ENCODE assay signal across 17 cellular contexts in genomic region chr20:674936-675452, GRCh38. TPM values are rescaled to one million over a fixed set of nuclear protein-coding genes. Genes with fewer than 3 reads are reported as not detected.
A peak's percentile ranks its signal among the peaks of the same experiment; 100 is the strongest.
DNase-seq lines count a peak whose midpoint lies in the region; ATAC-seq, FAIRE-seq and TF ChIP-seq lines count a peak whose summit lies in the region.
"Had no signal": no experiment of that assay in that cellular context is flagged by ENCODE, and none has a peak within 500 bp of the region (broad histone marks: within the 10 kb centered on the region; RNA-seq: fewer than 3 reads in every experiment).

No MANE protein-coding gene starts in this region.

- H3K36me3 ChIP-seq in GM23338 (ENCODE audit: insufficient read depth): no peaks in the 10 kb centered on the region
- no peaks in the 10 kb centered on the region; the same call in 1 of the 2 replicates for H3K36me3 ChIP-seq in WERI-Rb-1
- H3K36me3 ChIP-seq: right atrium auricular region, upper lobe of left lung had no signal

- CTCF ChIA-PET in A549 (lab: Yijun Ruan, JAX): interaction anchor here (1.0 to 4.7 kb wide), 8 partner anchors 7 to 64 kb away, joined by 3 to 31 read pairs (median 6); no protein-coding TSS in a partner anchor

- H3K27me3 Mint-ChIP-seq in GM23338 (ENCODE audit: insufficient read depth, low read depth, poor library complexity): peaks cover 48% of the 10 kb centered on the region
- peaks cover 57% of the 10 kb centered on the region for H3K27me3 Mint-ChIP-seq in activated T-helper 2 cell treated with anti-CD3 and anti-CD28 coated beads, Interferon-gamma antibody, Interleukin-2, Interleukin-4, amounts not matched to agents 10 μg/mL and 5 μg/mL and 100 μg/mL, durations not matched to agents 14 hours and 24 hours and 36 hours (ENCODE audit: low read depth)

- H3K4me3 ChIP-seq in A549: peak overlapping the region; percentile 32; the same call in 2 of the 3 replicates
- peak overlapping the region; percentile 88 for H3K4me3 ChIP-seq in GM23338
- H3K4me3 ChIP-seq in WERI-Rb-1 (ENCODE audit: low read depth, low read length): peak overlapping the region; percentile 72
- H3K4me3 ChIP-seq in iPS-18c (ENCODE audit: insufficient read depth, low read depth, low read length): peak overlapping the region; percentile 49
- H3K4me3 ChIP-seq: lung, upper lobe of left lung had no signal

- no peaks in the 10 kb centered on the region for H3K9me3 Mint-ChIP-seq in GM23338
- H3K9me3 Mint-ChIP-seq in activated T-helper 2 cell treated with anti-CD3 and anti-CD28 coated beads, Interferon-gamma antibody, Interleukin-2, Interleukin-4, amounts not matched to agents 10 μg/mL and 5 μg/mL and 100 μg/mL, durations not matched to agents 14 hours and 24 hours and 36 hours: no peaks in the 10 kb centered on the region

- peaks cover 22% of the 10 kb centered on the region for H3K4me1 ChIP-seq in A549
- H3K4me1 ChIP-seq in GM23338 (ENCODE audit: insufficient read depth): peaks cover 21% of the 10 kb centered on the region; the same call in 1 of the 2 replicates

- no peak for TF ChIP-seq EP300 in A549 (IDR thresholded peaks at IDR 0.05)

- H4K20me1 ChIP-seq in GM23338 (replicated peaks; ENCODE audit: insufficient read depth): no peaks in the 10 kb centered on the region

- H3K4me2 ChIP-seq in A549: peak overlapping the region; percentile 84
- H3K4me2 ChIP-seq in GM23338: peak overlapping the region; percentile 100

- 0 out of 2 replicates have a peak, but pooled peaks cover 4% of the 10 kb centered on the region for H3F3A ChIP-seq in GM23338 (replicated peaks; ENCODE audit: low read depth)

- DNase-seq in A549 (ENCODE audit: low read depth in 1 of 2, low spot score in 1 of 2) (no peak), GM23338 (ENCODE audit: low spot score) (peak; percentile 30), WERI-Rb-1 (no peak), C1 segment of cervical spinal cord (lab: John Stamatoyannopoulos, UW) (no peak), inferior parietal cortex (ENCODE audit: extremely low spot score) (no peak), NCI-H187 (lab: John Stamatoyannopoulos, UW) (no peak)
- no peak for DNase-seq in activated T-helper 2 cell treated with anti-CD3 and anti-CD28 coated beads, Interferon-gamma antibody, Interleukin-2, Interleukin-4, amounts not matched to agents 10 μg/mL and 5 μg/mL and 100 μg/mL, durations not matched to agents 14 hours and 24 hours and 36 hours (ENCODE audit: low spot score)
- DNase-seq: NCI-H1436 had no signal

- no peak for TF ChIP-seq POLR2A in A549 (IDR thresholded peaks at IDR 0.05; ENCODE audit: low read length)

- TF ChIP-seq CTCF in A549 (IDR thresholded peaks at IDR 0.05) (no peak), GM23338 (conservative IDR thresholded peaks at IDR 0.05; ENCODE audit: low read depth in 2 of 2) (no peak), WERI-Rb-1 (IDR thresholded peaks at IDR 0.05; ENCODE audit: low read depth, low read length) (no peak)

- H2AFZ ChIP-seq in GM23338: peak overlapping the region; percentile 52; the same call in 1 of the 2 replicates

- WGBS in A549 (ENCODE audit: missing lambda C conversion rate): 13% methylated on average over 21 of the region's 27 CpGs

- no peaks in the 10 kb centered on the region for H3K36me3 Mint-ChIP-seq in GM23338 (ENCODE audit: low read depth)
- H3K36me3 Mint-ChIP-seq in activated T-helper 2 cell treated with anti-CD3 and anti-CD28 coated beads, Interferon-gamma antibody, Interleukin-2, Interleukin-4, amounts not matched to agents 10 μg/mL and 5 μg/mL and 100 μg/mL, durations not matched to agents 14 hours and 24 hours and 36 hours (ENCODE audit: low read depth): peaks cover 3% of the 10 kb centered on the region

- no peaks in the 10 kb centered on the region for H3K79me2 ChIP-seq in GM23338 (replicated peaks; ENCODE audit: insufficient read depth)

- H3K9me2 ChIP-seq in GM23338 (ENCODE audit: insufficient read depth): no peaks in the 10 kb centered on the region

- peaks cover 41% of the 10 kb centered on the region for H3K4me1 Mint-ChIP-seq in GM23338
- H3K4me1 Mint-ChIP-seq in activated T-helper 2 cell treated with anti-CD3 and anti-CD28 coated beads, Interferon-gamma antibody, Interleukin-2, Interleukin-4, amounts not matched to agents 10 μg/mL and 5 μg/mL and 100 μg/mL, durations not matched to agents 14 hours and 24 hours and 36 hours (ENCODE audit: low read depth): peaks cover 2% of the 10 kb centered on the region

- H3K9me3 ChIP-seq in A549: no peaks in the 10 kb centered on the region
- H3K9me3 ChIP-seq in WERI-Rb-1 (ENCODE audit: severe bottlenecking): no peaks in the 10 kb centered on the region
- H3K9me3 ChIP-seq in iPS-18c (ENCODE audit: control insufficient read depth, insufficient read depth, low read length): no peaks in the 10 kb centered on the region
- H3K9me3 ChIP-seq: right atrium auricular region, upper lobe of left lung had no signal

- H3K27ac ChIP-seq in A549 (no peak overlapping the region), GM23338 (ENCODE audit: low read depth) (no peak overlapping the region), WERI-Rb-1 (peak overlapping the region; percentile 65)
- H3K27ac ChIP-seq: right atrium auricular region, RWPE1, upper lobe of left lung had no signal

- no peak for FAIRE-seq in A549 (lab: Jason Lieb, UNC)
- FAIRE-seq: H54 had no signal

- intact Hi-C loops in activated T-helper 2 cell treated with anti-CD3 and anti-CD28 coated beads, Interferon-gamma antibody, Interleukin-2, Interleukin-4, amounts not matched to agents 10 μg/mL and 5 μg/mL and 100 μg/mL, durations not matched to agents 14 hours and 24 hours and 36 hours (cut with micrococcal nuclease): no loop called here

- peak; percentile 1 to 2; a peak in 4 of 6 replicates for ATAC-seq in A549
- peak; percentile 4 for ATAC-seq in GM23338

- no peak for TF ChIP-seq RAD21 in A549 (conservative IDR thresholded peaks at IDR 0.05 in 1 of 2, IDR thresholded peaks at IDR 0.05 in 1 of 2)

- H3K4me3 Mint-ChIP-seq in GM23338: peak overlapping the region; percentile 45
- no peak overlapping the region for H3K4me3 Mint-ChIP-seq in activated T-helper 2 cell treated with anti-CD3 and anti-CD28 coated beads, Interferon-gamma antibody, Interleukin-2, Interleukin-4, amounts not matched to agents 10 μg/mL and 5 μg/mL and 100 μg/mL, durations not matched to agents 14 hours and 24 hours and 36 hours (ENCODE audit: low read depth)

- H3K27ac Mint-ChIP-seq in GM23338: no peak overlapping the region
- no peak overlapping the region for H3K27ac Mint-ChIP-seq in activated T-helper 2 cell treated with anti-CD3 and anti-CD28 coated beads, Interferon-gamma antibody, Interleukin-2, Interleukin-4, amounts not matched to agents 10 μg/mL and 5 μg/mL and 100 μg/mL, durations not matched to agents 14 hours and 24 hours and 36 hours
- H3K27ac Mint-ChIP-seq: naive B cell had no signal

- H3K27me3 ChIP-seq in GM23338 (ENCODE audit: insufficient read depth): peaks cover 47% of the 10 kb centered on the region
- H3K27me3 ChIP-seq in WERI-Rb-1 (ENCODE audit: insufficient read depth, low read depth, severe bottlenecking): no peaks in the 10 kb centered on the region
- H3K27me3 ChIP-seq: right atrium auricular region had no signal

- POLR2A ChIA-PET in A549 (lab: Yijun Ruan, JAX): no interaction called here

TF ChIP-seq in A549, 52 proteins besides CTCF, POLR2A, EP300 and RAD21 (continues in another document):
- TF ChIP-seq JUN (IDR thresholded peaks at IDR 0.05) (no peak), NFE2L2 (conservative IDR thresholded peaks at IDR 0.05; ENCODE audit: low read length) (no peak), CBX8 (IDR thresholded peaks at IDR 0.05) (no peak), CHD4 (IDR thresholded peaks at IDR 0.05; ENCODE audit: borderline replicate concordance) (no peak), RARB (CRISPR knock-in tag; IDR thresholded peaks at IDR 0.05) (no peak), FOXS1 (CRISPR knock-in tag; IDR thresholded peaks at IDR 0.05) (no peak), EHF (CRISPR knock-in tag; IDR thresholded peaks at IDR 0.05) (no peak), SMC3 (IDR thresholded peaks at IDR 0.05) (no peak)

TF ChIP-seq in GM23338, 12 proteins besides CTCF, POLR2A, EP300 and RAD21 (continues in another document):
- TF ChIP-seq JUNB (IDR thresholded peaks at IDR 0.05; ENCODE audit: unreplicated experiment) (no peak), EZH2phosphoT487 (IDR thresholded peaks at IDR 0.05; ENCODE audit: unreplicated experiment) (no peak), ETS1 (IDR thresholded peaks at IDR 0.05) (no peak), POLR2AphosphoS5 (IDR thresholded peaks at IDR 0.05; ENCODE audit: low read depth) (no peak)

RNA-seq across cellular contexts. Expression of gene SCRT2, which starts 0.6 kb away (rescaled TPM):
- polyA plus RNA-seq in A549 (2011; rRNA removed) (not detected in 2 replicates), A549 (2017; fragmentation: RNase III; extraction: RNeasy Plus Mini Kit Qiagen cat#74134 plus additional on column Dnase treatment) (not detected in 3 replicates), GM23338 (2016; fragmentation: Nextera tagmentation; extraction: Ambion mirVana) (0.28 TPM in 1 of 2 replicates, not detected in the other)
- 0.01 TPM in 1 of 2 replicates, not detected in the other for polyA plus RNA-seq in A549 (2012; cell fraction: cytosol; rRNA removed)
- 0.02 TPM in 1 of 2 replicates, not detected in the other for polyA plus RNA-seq in A549 (2012; cell fraction: nucleus; rRNA removed)
- polyA minus RNA-seq in A549 (2011; rRNA and poly(A)+ RNA removed): not detected in 2 replicates
- 0.31 and 0.35 TPM in 2 replicates for total RNA-seq in GM23338 (2014; rRNA removed; shearing (Covaris generic))
- total RNA-seq in activated T-helper 2 cell treated with anti-CD3 and anti-CD28 coated beads, Interferon-gamma antibody, Interleukin-2, Interleukin-4, amounts not matched to agents 10 μg/mL and 5 μg/mL and 100 μg/mL, durations not matched to agents 14 hours and 24 hours and 36 hours: not detected in 2 replicates
- total RNA-seq: dermis microvascular lymphatic vessel endothelial cell, lung, right atrium auricular region, upper lobe of left lung had no signal
- polyA plus RNA-seq: BJ, lung had no signal

RNA-seq across cellular contexts. Expression of gene SRXN1, which starts 22.0 kb away (rescaled TPM):
- polyA plus RNA-seq in A549 (2011; rRNA removed): 262 and 302 TPM in 2 replicates
- polyA plus RNA-seq in A549 (2012; cell fraction: cytosol; rRNA removed): 197 and 269 TPM in 2 replicates
- 111 and 130 TPM in 2 replicates for polyA plus RNA-seq in A549 (2012; cell fraction: nucleus; rRNA removed)
- 170 to 213 TPM (median 183 TPM) in 3 replicates for polyA plus RNA-seq in A549 (2017; fragmentation: RNase III; extraction: RNeasy Plus Mini Kit Qiagen cat#74134 plus additional on column Dnase treatment)
- polyA minus RNA-seq in A549 (2011; rRNA and poly(A)+ RNA removed): 187 and 193 TPM in 2 replicates
- total RNA-seq in GM23338 (2014; rRNA removed; shearing (Covaris generic)): 18.6 and 26.6 TPM in 2 replicates
- polyA plus RNA-seq in GM23338 (2016; fragmentation: Nextera tagmentation; extraction: Ambion mirVana): 8.0 and 8.4 TPM in 2 replicates
- 20.0 and 20.4 TPM in 2 replicates for total RNA-seq in activated T-helper 2 cell treated with anti-CD3 and anti-CD28 coated beads, Interferon-gamma antibody, Interleukin-2, Interleukin-4, amounts not matched to agents 10 μg/mL and 5 μg/mL and 100 μg/mL, durations not matched to agents 14 hours and 24 hours and 36 hours

Comparison
In these comparisons a context has a peak if more than half of its experiments do, and no peak if none do; other contexts are left out.
1. H3K4me3 ChIP-seq: peak in every context shown above with its lines; median percentile 88 in GM23338; 72 in WERI-Rb-1; 49 in iPS-18c; 32 in A549.